ENCODE assay signal across 17 cellular contexts in genomic region chr7:55148571-55148970, GRCh38.
DNase-seq lines count a peak whose midpoint lies in the region; ATAC-seq and TF ChIP-seq lines count a peak whose summit lies in the region.
"Had no signal": no experiment of that assay in that cellular context is flagged by ENCODE, and none has a peak within 500 bp of the region (broad histone marks: within the 10 kb centered on the region; RNA-seq: fewer than 3 reads in every experiment).

No MANE protein-coding gene starts in this region.

- H3K36me3 Mint-ChIP-seq in MCF 10A (ENCODE audit: insufficient read depth, unreplicated experiment), result peaks cover 98% of the 10 kb centered on the region
- H3K36me3 Mint-ChIP-seq in activated CD4-positive, alpha-beta T cell treated with anti-CD3 and anti-CD28 coated beads, Interleukin-2, amount 10 ng/mL, durations not matched to agents 24 days and 14 days (ENCODE audit: low read depth), result no peaks in the 10 kb centered on the region

- H3K27me3 ChIP-seq in mammary epithelial cell (ENCODE audit: insufficient read depth, low read length), result no peaks in the 10 kb centered on the region
- no peaks in the 10 kb centered on the region for H3K27me3 ChIP-seq in colonic mucosa
- H3K27me3 ChIP-seq: SJCRH30 had no signal

- peak overlapping the region; percentile 79 for H3K27ac Mint-ChIP-seq in MCF 10A (ENCODE audit: low read depth, unreplicated experiment)
- H3K27ac Mint-ChIP-seq in activated CD4-positive, alpha-beta T cell treated with anti-CD3 and anti-CD28 coated beads, Interleukin-2, amount 10 ng/mL, durations not matched to agents 24 days and 14 days, result no peak overlapping the region
- H3K27ac Mint-ChIP-seq: IgD-negative memory B cell had no signal

- no peaks in the 10 kb centered on the region for H4K20me1 ChIP-seq in mammary epithelial cell (ENCODE audit: insufficient read depth, low read length)

- H3K4me2 ChIP-seq in mammary epithelial cell (ENCODE audit: insufficient read depth, low read depth, low read length), result no peak overlapping the region

- H2AFZ ChIP-seq in mammary epithelial cell (ENCODE audit: low read depth, low read length), result no peak overlapping the region

- DNase-seq in MCF 10A (ENCODE audit: unreplicated experiment), result peak; percentile 42
- no peak for DNase-seq in mammary epithelial cell
- DNase-seq in NCI-H2196 treated with DMSO at 0.1 percent for 48 hours (lab: John Stamatoyannopoulos, UW; ENCODE audit: unreplicated experiment), result peak; percentile 19
- peak; percentile 38 for DNase-seq in colonic mucosa
- no peak for DNase-seq in activated CD4-positive, alpha-beta T cell treated with anti-CD3 and anti-CD28 coated beads for 4 hours
- DNase-seq in NCI-H146 treated with DMSO at 0.1 percent for 48 hours (lab: John Stamatoyannopoulos, UW; ENCODE audit: unreplicated experiment), result no peak
- DNase-seq in activated CD4-positive, alpha-beta T cell treated with anti-CD3 and anti-CD28 coated beads, Interleukin-2, amount 10 ng/mL, durations not matched to agents 24 days and 14 days, result no peak
- DNase-seq: AML-193, DND-41, GDM1, NCI-H1048, NCI-H1694 treated with DMSO at 0.1 percent for 48 hours, NCI-H446, NCI-H774 had no signal

- TF ChIP-seq CTCF in MCF 10A (IDR thresholded peaks at IDR 0.05; ENCODE audit: unreplicated experiment), result no peak
- no peak for TF ChIP-seq CTCF in mammary epithelial cell (conservative IDR thresholded peaks at IDR 0.05 in 1 of 2, IDR thresholded peaks at IDR 0.05 in 1 of 2; ENCODE audit: extremely low read depth in 1 of 2, insufficient read depth in 1 of 2, low read depth in 1 of 2, low read length in 2 of 2)
- TF ChIP-seq CTCF in colonic mucosa (IDR thresholded peaks at IDR 0.05), result no peak

- H3K4me1 Mint-ChIP-seq in MCF 10A (ENCODE audit: insufficient read depth, unreplicated experiment), result peaks cover 5% of the 10 kb centered on the region
- no peaks in the 10 kb centered on the region for H3K4me1 Mint-ChIP-seq in activated CD4-positive, alpha-beta T cell treated with anti-CD3 and anti-CD28 coated beads, Interleukin-2, amount 10 ng/mL, durations not matched to agents 24 days and 14 days

- no peak overlapping the region for H3K4me3 Mint-ChIP-seq in MCF 10A (ENCODE audit: unreplicated experiment)
- no peak overlapping the region for H3K4me3 Mint-ChIP-seq in activated CD4-positive, alpha-beta T cell treated with anti-CD3 and anti-CD28 coated beads, Interleukin-2, amount 10 ng/mL, durations not matched to agents 24 days and 14 days
- H3K4me3 Mint-ChIP-seq: IgD-negative memory B cell had no signal

- no peaks in the 10 kb centered on the region for H3K4me1 ChIP-seq in mammary epithelial cell (ENCODE audit: insufficient read depth, low read length)
- H3K4me1 ChIP-seq in colonic mucosa, result no peaks in the 10 kb centered on the region
- H3K4me1 ChIP-seq: SJCRH30 had no signal

- H3K27ac ChIP-seq in mammary epithelial cell (ENCODE audit: insufficient read depth, low read depth, low read length) (no peak overlapping the region), colonic mucosa (no peak overlapping the region)
- H3K27ac ChIP-seq: SJCRH30 had no signal

- WGBS in mammary epithelial cell (ENCODE audit: low coverage, missing lambda C conversion rate), result 26% methylated on average over 3 of the region's 3 CpGs

- no peak for ATAC-seq in GM18909 (IDR thresholded peaks at IDR 0.05; ENCODE audit: poor library complexity, unreplicated experiment)

- POLR2A ChIA-PET in MCF 10A (lab: Yijun Ruan, JAX), result interaction anchor here (0.6 to 2.4 kb wide), 3 partner anchors 43 to 390 kb away, joined by 3 to 7 read pairs (median 3); partner anchors contain the start of gene SEC61G

- no TSS peak for BruUV-seq in MCF 10A (replicated peaks; lab: Mats Ljungman, UMichigan)
- no TSS peak for BruUV-seq in mammary epithelial cell (replicated peaks; lab: Mats Ljungman, UMichigan)

- no peak overlapping the region for H3K4me3 ChIP-seq in mammary epithelial cell (replicated peaks in 1 of 3; ENCODE audit: insufficient read depth in 1 of 3, low read depth in 2 of 3, low read length in 3 of 3)
- no peak overlapping the region for H3K4me3 ChIP-seq in colonic mucosa
- H3K4me3 ChIP-seq: SJCRH30 had no signal

- dilution Hi-C loops in mammary epithelial cell (cut with HindIII; ENCODE audit: low sequenced_read_pairs), result loop anchor here (5.0 kb wide), 1 partner anchor 81 kb away; no protein-coding TSS in a partner anchor

- intact Hi-C loops in MCF 10A (cut with micrococcal nuclease) (no loop called here), mammary epithelial cell (cut with micrococcal nuclease) (no loop called here), colonic mucosa (cut with DNase I) (no loop called here)
- intact Hi-C loops in activated CD4-positive, alpha-beta T cell treated with anti-CD3 and anti-CD28 coated beads, Interleukin-2, amount 10 ng/mL, durations not matched to agents 24 days and 14 days (cut with micrococcal nuclease), result no loop called here

- in situ Hi-C loops in mammary epithelial cell (cut with MboI; ENCODE audit: low sequenced_read_pairs in 2 of 2), result no loop called here

- H3K9ac ChIP-seq in mammary epithelial cell (ENCODE audit: insufficient read depth, low read length), result no peak overlapping the region
- no peak overlapping the region for H3K9ac ChIP-seq in colonic mucosa (ENCODE audit: low read depth in 2 of 2, low read length in 2 of 2)

- H3K36me3 ChIP-seq in mammary epithelial cell (ENCODE audit: insufficient read depth, low read length), result peaks cover 60% of the 10 kb centered on the region
- H3K36me3 ChIP-seq in colonic mucosa, result no peaks in the 10 kb centered on the region
- H3K36me3 ChIP-seq: SJCRH30 had no signal

- no peaks in the 10 kb centered on the region for H3K9me3 Mint-ChIP-seq in MCF 10A (ENCODE audit: unreplicated experiment)
- no peaks in the 10 kb centered on the region for H3K9me3 Mint-ChIP-seq in activated CD4-positive, alpha-beta T cell treated with anti-CD3 and anti-CD28 coated beads, Interleukin-2, amount 10 ng/mL, durations not matched to agents 24 days and 14 days

- peaks cover 70% of the 10 kb centered on the region for H3K79me2 ChIP-seq in mammary epithelial cell (ENCODE audit: insufficient read depth, low read length)

- CTCF ChIA-PET in MCF 10A (lab: Yijun Ruan, JAX), result interaction anchor here (1.6 to 4.4 kb wide), 2 partner anchors 106 to 374 kb away, joined by 3 to 21 read pairs; no protein-coding TSS in a partner anchor
- CTCF ChIA-PET in mammary epithelial cell (lab: Charles Lee; ENCODE audit: low non-redundant PET), result no interaction called here

- H3K9me3 ChIP-seq in mammary epithelial cell (replicated peaks; ENCODE audit: insufficient read depth, low read length) (no peaks in the 10 kb centered on the region), colonic mucosa (no peaks in the 10 kb centered on the region)
- H3K9me3 ChIP-seq: SJCRH30 had no signal

- no peaks in the 10 kb centered on the region for H3K27me3 Mint-ChIP-seq in MCF 10A (ENCODE audit: insufficient read depth, unreplicated experiment)
- no peaks in the 10 kb centered on the region for H3K27me3 Mint-ChIP-seq in activated CD4-positive, alpha-beta T cell treated with anti-CD3 and anti-CD28 coated beads, Interleukin-2, amount 10 ng/mL, durations not matched to agents 24 days and 14 days

Comparison
In these comparisons a context has a peak if more than half of its experiments do, and no peak if none do; other contexts are left out.
1. DNase-seq: peak in MCF 10A (single experiment), NCI-H2196 treated with DMSO at 0.1 percent for 48 hours (single experiment) and colonic mucosa (single experiment); none in mammary epithelial cell (single experiment), activated CD4-positive, alpha-beta T cell treated with anti-CD3 and anti-CD28 coated beads for 4 hours (0 of 2), NCI-H146 treated with DMSO at 0.1 percent for 48 hours (single experiment) and activated CD4-positive, alpha-beta T cell treated with anti-CD3 and anti-CD28 coated beads, Interleukin-2, amount 10 ng/mL, durations not matched to agents 24 days and 14 days (single experiment).